1 cellular context compared by ENCODE assay signal in the genomic region with DNA sequence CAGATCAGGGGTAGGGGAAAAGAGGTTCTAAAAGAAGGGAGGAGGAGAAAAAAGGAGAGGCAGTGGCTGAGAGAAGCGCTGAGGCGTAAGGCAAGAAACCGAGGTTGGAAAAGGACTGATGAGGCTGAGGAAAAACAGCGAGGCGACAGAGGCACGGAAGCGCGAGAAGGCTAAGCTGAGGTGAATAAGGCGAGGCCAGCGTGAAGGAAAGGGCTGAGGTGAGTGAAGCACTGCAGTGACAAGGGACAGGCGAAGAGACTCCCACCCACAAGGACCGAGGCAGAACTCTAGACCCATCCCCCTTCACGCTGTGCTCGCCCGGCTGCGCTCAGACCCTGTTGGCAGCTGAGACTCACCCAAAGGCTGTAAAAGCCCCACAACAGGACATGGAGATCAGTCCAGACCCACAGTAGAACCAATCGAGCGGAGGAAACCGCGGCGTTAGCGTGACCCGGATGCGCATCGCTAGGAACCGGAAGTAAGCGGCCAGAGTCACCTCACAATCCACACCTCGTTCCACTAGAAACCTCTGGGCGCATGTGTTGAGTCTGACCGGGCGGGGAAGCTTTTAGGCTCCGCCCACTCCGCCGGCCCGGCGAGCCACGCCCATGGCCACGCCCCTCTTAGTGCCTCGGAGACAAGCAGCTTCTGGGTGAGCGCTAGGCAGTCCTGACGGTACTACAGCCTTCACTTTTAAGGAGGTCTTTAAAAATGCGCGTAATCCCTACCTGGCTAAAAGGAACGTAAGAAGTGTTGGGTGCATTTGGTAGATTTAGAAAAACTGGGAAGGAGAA.
TF ChIP-seq lines count a peak whose summit lies in the region.

A gene with protein sequence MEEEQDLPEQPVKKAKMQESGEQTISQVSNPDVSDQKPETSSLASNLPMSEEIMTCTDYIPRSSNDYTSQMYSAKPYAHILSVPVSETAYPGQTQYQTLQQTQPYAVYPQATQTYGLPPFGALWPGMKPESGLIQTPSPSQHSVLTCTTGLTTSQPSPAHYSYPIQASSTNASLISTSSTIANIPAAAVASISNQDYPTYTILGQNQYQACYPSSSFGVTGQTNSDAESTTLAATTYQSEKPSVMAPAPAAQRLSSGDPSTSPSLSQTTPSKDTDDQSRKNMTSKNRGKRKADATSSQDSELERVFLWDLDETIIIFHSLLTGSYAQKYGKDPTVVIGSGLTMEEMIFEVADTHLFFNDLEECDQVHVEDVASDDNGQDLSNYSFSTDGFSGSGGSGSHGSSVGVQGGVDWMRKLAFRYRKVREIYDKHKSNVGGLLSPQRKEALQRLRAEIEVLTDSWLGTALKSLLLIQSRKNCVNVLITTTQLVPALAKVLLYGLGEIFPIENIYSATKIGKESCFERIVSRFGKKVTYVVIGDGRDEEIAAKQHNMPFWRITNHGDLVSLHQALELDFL (minus strand): TSS at position 443 of the 794 bp plus-strand sequence. CDS start 30,584 bp downstream, outside the sequence.

TF ChIP-seq in HepG2, 621 proteins besides CTCF, POLR2A, EP300 and RAD21 (continued from another document and continues in another):
- TF ChIP-seq, protein P1, sequence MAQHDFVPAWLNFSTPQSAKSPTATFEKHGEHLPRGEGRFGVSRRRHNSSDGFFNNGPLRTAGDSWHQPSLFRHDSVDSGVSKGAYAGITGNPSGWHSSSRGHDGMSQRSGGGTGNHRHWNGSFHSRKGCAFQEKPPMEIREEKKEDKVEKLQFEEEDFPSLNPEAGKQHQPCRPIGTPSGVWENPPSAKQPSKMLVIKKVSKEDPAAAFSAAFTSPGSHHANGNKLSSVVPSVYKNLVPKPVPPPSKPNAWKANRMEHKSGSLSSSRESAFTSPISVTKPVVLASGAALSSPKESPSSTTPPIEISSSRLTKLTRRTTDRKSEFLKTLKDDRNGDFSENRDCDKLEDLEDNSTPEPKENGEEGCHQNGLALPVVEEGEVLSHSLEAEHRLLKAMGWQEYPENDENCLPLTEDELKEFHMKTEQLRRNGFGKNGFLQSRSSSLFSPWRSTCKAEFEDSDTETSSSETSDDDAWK (CRISPR knock-in tag; IDR thresholded peaks at IDR 0.05): no peak
- TF ChIP-seq, protein P2, sequence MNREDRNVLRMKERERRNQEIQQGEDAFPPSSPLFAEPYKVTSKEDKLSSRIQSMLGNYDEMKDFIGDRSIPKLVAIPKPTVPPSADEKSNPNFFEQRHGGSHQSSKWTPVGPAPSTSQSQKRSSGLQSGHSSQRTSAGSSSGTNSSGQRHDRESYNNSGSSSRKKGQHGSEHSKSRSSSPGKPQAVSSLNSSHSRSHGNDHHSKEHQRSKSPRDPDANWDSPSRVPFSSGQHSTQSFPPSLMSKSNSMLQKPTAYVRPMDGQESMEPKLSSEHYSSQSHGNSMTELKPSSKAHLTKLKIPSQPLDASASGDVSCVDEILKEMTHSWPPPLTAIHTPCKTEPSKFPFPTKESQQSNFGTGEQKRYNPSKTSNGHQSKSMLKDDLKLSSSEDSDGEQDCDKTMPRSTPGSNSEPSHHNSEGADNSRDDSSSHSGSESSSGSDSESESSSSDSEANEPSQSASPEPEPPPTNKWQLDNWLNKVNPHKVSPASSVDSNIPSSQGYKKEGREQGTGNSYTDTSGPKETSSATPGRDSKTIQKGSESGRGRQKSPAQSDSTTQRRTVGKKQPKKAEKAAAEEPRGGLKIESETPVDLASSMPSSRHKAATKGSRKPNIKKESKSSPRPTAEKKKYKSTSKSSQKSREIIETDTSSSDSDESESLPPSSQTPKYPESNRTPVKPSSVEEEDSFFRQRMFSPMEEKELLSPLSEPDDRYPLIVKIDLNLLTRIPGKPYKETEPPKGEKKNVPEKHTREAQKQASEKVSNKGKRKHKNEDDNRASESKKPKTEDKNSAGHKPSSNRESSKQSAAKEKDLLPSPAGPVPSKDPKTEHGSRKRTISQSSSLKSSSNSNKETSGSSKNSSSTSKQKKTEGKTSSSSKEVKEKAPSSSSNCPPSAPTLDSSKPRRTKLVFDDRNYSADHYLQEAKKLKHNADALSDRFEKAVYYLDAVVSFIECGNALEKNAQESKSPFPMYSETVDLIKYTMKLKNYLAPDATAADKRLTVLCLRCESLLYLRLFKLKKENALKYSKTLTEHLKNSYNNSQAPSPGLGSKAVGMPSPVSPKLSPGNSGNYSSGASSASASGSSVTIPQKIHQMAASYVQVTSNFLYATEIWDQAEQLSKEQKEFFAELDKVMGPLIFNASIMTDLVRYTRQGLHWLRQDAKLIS (CRISPR knock-in tag; IDR thresholded peaks at IDR 0.05): no peak
- TF ChIP-seq ZNF776 (CRISPR knock-in tag; IDR thresholded peaks at IDR 0.05) (no peak), ZNF441 (CRISPR knock-in tag; IDR thresholded peaks at IDR 0.05; ENCODE audit: borderline replicate concordance) (peak; percentile 78; the same call in 1 of the 2 replicates), HOXA9 (CRISPR knock-in tag; IDR thresholded peaks at IDR 0.05; ENCODE audit: borderline replicate concordance) (no peak), ZNF30 (CRISPR knock-in tag; IDR thresholded peaks at IDR 0.05) (no peak), ZNF451 (CRISPR knock-in tag; IDR thresholded peaks at IDR 0.05) (no peak), HOXA3 (CRISPR knock-in tag; IDR thresholded peaks at IDR 0.05) (peak; percentile 73; the same call in 1 of the 2 replicates), ATF1 (CRISPR knock-in tag; IDR thresholded peaks at IDR 0.05) (peak; percentile 34; the same call in 1 of the 2 replicates), ERF (CRISPR knock-in tag; IDR thresholded peaks at IDR 0.05) (0 out of 2 replicates have a peak, but pooled peaks have one; percentile 57), ZMYM2 (CRISPR knock-in tag; IDR thresholded peaks at IDR 0.05) (no peak), ZNF446 (CRISPR knock-in tag; IDR thresholded peaks at IDR 0.05) (no peak), ARHGAP35 (CRISPR knock-in tag; IDR thresholded peaks at IDR 0.05; ENCODE audit: borderline replicate concordance) (no peak), ZNF274 (CRISPR knock-in tag; IDR thresholded peaks at IDR 0.05) (no peak), ZSCAN9 (CRISPR knock-in tag; IDR thresholded peaks at IDR 0.05; ENCODE audit: borderline replicate concordance) (peak; percentile 62; the same call in 1 of the 2 replicates), ZNF607 (CRISPR knock-in tag; IDR thresholded peaks at IDR 0.05; ENCODE audit: borderline replicate concordance) (no peak; the same call in 1 of the 2 replicates), SP4 (CRISPR knock-in tag; IDR thresholded peaks at IDR 0.05) (peak; percentile 96), CCDC6 (CRISPR knock-in tag; IDR thresholded peaks at IDR 0.05) (peak; percentile 77; the same call in 1 of the 2 replicates), ARNTL (CRISPR knock-in tag; IDR thresholded peaks at IDR 0.05) (peak; percentile 37; the same call in 1 of the 2 replicates), TBX2 (CRISPR knock-in tag; IDR thresholded peaks at IDR 0.05; ENCODE audit: borderline replicate concordance) (peak; percentile 90), ZNF124 (CRISPR knock-in tag; IDR thresholded peaks at IDR 0.05) (no peak), ZNF672 (CRISPR knock-in tag; IDR thresholded peaks at IDR 0.05) (no peak), TBL1XR1 (IDR thresholded peaks at IDR 0.05; ENCODE audit: borderline replicate concordance, low read length, partially characterized antibody) (peak; percentile 14), PHF21A (CRISPR knock-in tag; IDR thresholded peaks at IDR 0.05) (no peak), GZF1 (CRISPR knock-in tag; IDR thresholded peaks at IDR 0.05) (no peak; the same call in 1 of the 2 replicates), ZNF367 (CRISPR knock-in tag; IDR thresholded peaks at IDR 0.05; ENCODE audit: borderline replicate concordance) (no peak), ZNF660 (CRISPR knock-in tag; IDR thresholded peaks at IDR 0.05; ENCODE audit: borderline replicate concordance, low read depth) (no peak), SRSF4 (IDR thresholded peaks at IDR 0.05; ENCODE audit: low read depth, low read length, poor library complexity, severe bottlenecking) (no peak), JUND (CRISPR knock-in tag; IDR thresholded peaks at IDR 0.05) (peak; percentile 11; the same call in 1 of the 2 replicates), KLF12 (CRISPR knock-in tag; IDR thresholded peaks at IDR 0.05; ENCODE audit: borderline replicate concordance) (no peak; the same call in 1 of the 2 replicates), GATAD1 (CRISPR knock-in tag; IDR thresholded peaks at IDR 0.05) (peak; percentile 92)
- TF ChIP-seq, protein P3, sequence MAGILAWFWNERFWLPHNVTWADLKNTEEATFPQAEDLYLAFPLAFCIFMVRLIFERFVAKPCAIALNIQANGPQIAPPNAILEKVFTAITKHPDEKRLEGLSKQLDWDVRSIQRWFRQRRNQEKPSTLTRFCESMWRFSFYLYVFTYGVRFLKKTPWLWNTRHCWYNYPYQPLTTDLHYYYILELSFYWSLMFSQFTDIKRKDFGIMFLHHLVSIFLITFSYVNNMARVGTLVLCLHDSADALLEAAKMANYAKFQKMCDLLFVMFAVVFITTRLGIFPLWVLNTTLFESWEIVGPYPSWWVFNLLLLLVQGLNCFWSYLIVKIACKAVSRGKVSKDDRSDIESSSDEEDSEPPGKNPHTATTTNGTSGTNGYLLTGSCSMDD (CRISPR knock-in tag; IDR thresholded peaks at IDR 0.05): no peak
- TF ChIP-seq, protein P4, sequence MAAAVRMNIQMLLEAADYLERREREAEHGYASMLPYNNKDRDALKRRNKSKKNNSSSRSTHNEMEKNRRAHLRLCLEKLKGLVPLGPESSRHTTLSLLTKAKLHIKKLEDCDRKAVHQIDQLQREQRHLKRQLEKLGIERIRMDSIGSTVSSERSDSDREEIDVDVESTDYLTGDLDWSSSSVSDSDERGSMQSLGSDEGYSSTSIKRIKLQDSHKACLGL (CRISPR knock-in tag; IDR thresholded peaks at IDR 0.05): peak; percentile 67; the same call in 1 of the 2 replicates
- TF ChIP-seq, protein P5, sequence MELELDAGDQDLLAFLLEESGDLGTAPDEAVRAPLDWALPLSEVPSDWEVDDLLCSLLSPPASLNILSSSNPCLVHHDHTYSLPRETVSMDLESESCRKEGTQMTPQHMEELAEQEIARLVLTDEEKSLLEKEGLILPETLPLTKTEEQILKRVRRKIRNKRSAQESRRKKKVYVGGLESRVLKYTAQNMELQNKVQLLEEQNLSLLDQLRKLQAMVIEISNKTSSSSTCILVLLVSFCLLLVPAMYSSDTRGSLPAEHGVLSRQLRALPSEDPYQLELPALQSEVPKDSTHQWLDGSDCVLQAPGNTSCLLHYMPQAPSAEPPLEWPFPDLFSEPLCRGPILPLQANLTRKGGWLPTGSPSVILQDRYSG (CRISPR knock-in tag; IDR thresholded peaks at IDR 0.05): no peak; the same call in 1 of the 2 replicates
- TF ChIP-seq, protein P6, sequence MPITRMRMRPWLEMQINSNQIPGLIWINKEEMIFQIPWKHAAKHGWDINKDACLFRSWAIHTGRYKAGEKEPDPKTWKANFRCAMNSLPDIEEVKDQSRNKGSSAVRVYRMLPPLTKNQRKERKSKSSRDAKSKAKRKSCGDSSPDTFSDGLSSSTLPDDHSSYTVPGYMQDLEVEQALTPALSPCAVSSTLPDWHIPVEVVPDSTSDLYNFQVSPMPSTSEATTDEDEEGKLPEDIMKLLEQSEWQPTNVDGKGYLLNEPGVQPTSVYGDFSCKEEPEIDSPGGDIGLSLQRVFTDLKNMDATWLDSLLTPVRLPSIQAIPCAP (CRISPR knock-in tag; IDR thresholded peaks at IDR 0.05; ENCODE audit: low read depth): no peak
- TF ChIP-seq, protein P7, sequence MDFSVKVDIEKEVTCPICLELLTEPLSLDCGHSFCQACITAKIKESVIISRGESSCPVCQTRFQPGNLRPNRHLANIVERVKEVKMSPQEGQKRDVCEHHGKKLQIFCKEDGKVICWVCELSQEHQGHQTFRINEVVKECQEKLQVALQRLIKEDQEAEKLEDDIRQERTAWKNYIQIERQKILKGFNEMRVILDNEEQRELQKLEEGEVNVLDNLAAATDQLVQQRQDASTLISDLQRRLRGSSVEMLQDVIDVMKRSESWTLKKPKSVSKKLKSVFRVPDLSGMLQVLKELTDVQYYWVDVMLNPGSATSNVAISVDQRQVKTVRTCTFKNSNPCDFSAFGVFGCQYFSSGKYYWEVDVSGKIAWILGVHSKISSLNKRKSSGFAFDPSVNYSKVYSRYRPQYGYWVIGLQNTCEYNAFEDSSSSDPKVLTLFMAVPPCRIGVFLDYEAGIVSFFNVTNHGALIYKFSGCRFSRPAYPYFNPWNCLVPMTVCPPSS (IDR thresholded peaks at IDR 0.05): no peak
- TF ChIP-seq, protein P8, sequence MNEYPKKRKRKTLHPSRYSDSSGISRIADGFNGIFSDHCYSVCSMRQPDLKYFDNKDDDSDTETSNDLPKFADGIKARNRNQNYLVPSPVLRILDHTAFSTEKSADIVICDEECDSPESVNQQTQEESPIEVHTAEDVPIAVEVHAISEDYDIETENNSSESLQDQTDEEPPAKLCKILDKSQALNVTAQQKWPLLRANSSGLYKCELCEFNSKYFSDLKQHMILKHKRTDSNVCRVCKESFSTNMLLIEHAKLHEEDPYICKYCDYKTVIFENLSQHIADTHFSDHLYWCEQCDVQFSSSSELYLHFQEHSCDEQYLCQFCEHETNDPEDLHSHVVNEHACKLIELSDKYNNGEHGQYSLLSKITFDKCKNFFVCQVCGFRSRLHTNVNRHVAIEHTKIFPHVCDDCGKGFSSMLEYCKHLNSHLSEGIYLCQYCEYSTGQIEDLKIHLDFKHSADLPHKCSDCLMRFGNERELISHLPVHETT (CRISPR knock-in tag; conservative IDR thresholded peaks at IDR 0.05): 0 out of 2 replicates have a peak, but pooled peaks have one; percentile 44
- TF ChIP-seq, protein P9, sequence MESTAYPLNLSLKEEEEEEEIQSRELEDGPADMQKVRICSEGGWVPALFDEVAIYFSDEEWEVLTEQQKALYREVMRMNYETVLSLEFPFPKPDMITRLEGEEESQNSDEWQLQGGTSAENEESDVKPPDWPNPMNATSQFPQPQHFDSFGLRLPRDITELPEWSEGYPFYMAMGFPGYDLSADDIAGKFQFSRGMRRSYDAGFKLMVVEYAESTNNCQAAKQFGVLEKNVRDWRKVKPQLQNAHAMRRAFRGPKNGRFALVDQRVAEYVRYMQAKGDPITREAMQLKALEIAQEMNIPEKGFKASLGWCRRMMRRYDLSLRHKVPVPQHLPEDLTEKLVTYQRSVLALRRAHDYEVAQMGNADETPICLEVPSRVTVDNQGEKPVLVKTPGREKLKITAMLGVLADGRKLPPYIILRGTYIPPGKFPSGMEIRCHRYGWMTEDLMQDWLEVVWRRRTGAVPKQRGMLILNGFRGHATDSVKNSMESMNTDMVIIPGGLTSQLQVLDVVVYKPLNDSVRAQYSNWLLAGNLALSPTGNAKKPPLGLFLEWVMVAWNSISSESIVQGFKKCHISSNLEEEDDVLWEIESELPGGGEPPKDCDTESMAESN (CRISPR knock-in tag; conservative IDR thresholded peaks at IDR 0.05): peak; percentile 77
- TF ChIP-seq, protein P10, sequence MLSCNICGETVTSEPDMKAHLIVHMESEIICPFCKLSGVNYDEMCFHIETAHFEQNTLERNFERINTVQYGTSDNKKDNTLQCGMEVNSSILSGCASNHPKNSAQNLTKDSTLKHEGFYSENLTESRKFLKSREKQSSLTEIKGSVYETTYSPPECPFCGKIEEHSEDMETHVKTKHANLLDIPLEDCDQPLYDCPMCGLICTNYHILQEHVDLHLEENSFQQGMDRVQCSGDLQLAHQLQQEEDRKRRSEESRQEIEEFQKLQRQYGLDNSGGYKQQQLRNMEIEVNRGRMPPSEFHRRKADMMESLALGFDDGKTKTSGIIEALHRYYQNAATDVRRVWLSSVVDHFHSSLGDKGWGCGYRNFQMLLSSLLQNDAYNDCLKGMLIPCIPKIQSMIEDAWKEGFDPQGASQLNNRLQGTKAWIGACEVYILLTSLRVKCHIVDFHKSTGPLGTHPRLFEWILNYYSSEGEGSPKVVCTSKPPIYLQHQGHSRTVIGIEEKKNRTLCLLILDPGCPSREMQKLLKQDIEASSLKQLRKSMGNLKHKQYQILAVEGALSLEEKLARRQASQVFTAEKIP (CRISPR knock-in tag; IDR thresholded peaks at IDR 0.05; ENCODE audit: borderline replicate concordance): no peak
